In the genomic region with DNA sequence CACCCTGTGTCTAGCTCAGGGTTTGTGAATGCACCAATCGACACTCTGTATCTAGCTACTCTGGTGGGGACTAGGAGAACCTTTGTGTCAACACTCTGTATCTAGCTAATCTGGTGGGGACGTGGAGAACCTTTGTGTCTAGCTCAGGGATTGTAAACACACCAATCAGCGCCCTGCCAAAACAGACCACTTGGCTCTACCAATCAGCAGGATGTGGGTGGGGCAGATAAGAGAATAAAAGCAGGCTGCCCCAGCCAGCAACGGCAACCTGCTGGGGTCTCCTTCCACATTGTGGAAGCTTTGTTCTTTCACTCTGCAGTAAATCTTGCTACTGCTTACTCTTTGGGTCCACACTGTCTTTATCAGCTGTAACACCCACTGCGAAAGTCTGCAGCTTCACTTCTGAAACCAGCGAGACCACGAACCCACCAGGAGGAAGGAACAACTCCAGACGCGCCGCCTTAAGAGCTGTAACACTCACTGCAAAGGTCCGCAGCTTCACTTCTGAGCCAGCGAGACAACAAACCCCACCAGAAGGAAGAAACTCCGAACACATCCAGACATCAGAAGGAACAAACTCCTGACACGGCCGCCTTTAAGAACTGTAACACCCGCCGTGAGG, we compare ENCODE assay signal across 8 cellular contexts. TPM values are rescaled to one million over a fixed set of nuclear protein-coding genes. Genes with fewer than 3 reads are reported as not detected.
DNase-seq lines count a peak whose midpoint lies in the region; ATAC-seq and TF ChIP-seq lines count a peak whose summit lies in the region.
"Not testable (repeated sequence)": the region's sequence is repeated elsewhere in the genome, so short reads cannot be mapped to it uniquely, and the experiment has no call there.
"Had no signal": no experiment of that assay in that cellular context is flagged by ENCODE, and none has a peak within 500 bp of the region (broad histone marks: within the 10 kb centered on the region; RNA-seq: fewer than 3 reads in every experiment).

No MANE protein-coding gene starts in this region.

- H3F3A ChIP-seq in smooth muscle cell (ENCODE audit: low read depth) = not testable (repeated sequence)

- not testable (repeated sequence) for H3K9me3 Mint-ChIP-seq in T-helper 1 cell treated with Interleukin-12 subunit alpha and Interleukin-12 subunit beta and Interleukin-4 antibody, amounts not matched to agents 30 μg/mL and 1 μg/mL, for 36 hours; activated CD4-positive, alpha-beta memory T cell treated with anti-CD3 and anti-CD28 coated beads, Interleukin-2, amount 10 ng/mL, durations not matched to agents 7 days and 5 days; central memory CD8-positive, alpha-beta T cell

- not testable (repeated sequence) for H3K36me3 ChIP-seq in DND-41 (ENCODE audit: insufficient read depth, low read length); mesendoderm (ENCODE audit: control insufficient read depth, insufficient read depth, low read length); smooth muscle cell (ENCODE audit: low read depth)

- CTCF ChIA-PET in activated CD4-positive, alpha-beta memory T cell treated with anti-CD3 and anti-CD28 coated beads, Interleukin-2, amount 10 ng/mL, durations not matched to agents 7 days and 5 days (lab: Charles Lee) = interaction anchor here (0.6 to 1.5 kb wide), 4 partner anchors 22 to 117 kb away, joined by 3 read pairs; no protein-coding TSS in a partner anchor

- TF ChIP-seq CTCF in DND-41 (IDR thresholded peaks at IDR 0.05; ENCODE audit: borderline replicate concordance, extremely low read depth, low read length, poor library complexity, severe bottlenecking); smooth muscle cell (IDR thresholded peaks at IDR 0.05; ENCODE audit: borderline replicate concordance, insufficient read depth, poor library complexity, severe bottlenecking): not testable (repeated sequence)

- WGBS in mesendoderm (ENCODE audit: extremely low coverage, insufficient coverage, low lambda C conversion rate) = no CpG with 5 or more reads among the region's 17 CpGs
- WGBS in smooth muscle cell (ENCODE audit: low lambda C conversion rate) = 68% methylated on average over 17 of the region's 17 CpGs

- not testable (repeated sequence) for H3K23ac ChIP-seq in mesendoderm (ENCODE audit: low read length)

- H3K36me3 Mint-ChIP-seq in T-helper 1 cell treated with Interleukin-12 subunit alpha and Interleukin-12 subunit beta and Interleukin-4 antibody, amounts not matched to agents 30 μg/mL and 1 μg/mL, for 36 hours (ENCODE audit: low read depth); activated CD4-positive, alpha-beta memory T cell treated with anti-CD3 and anti-CD28 coated beads, Interleukin-2, amount 10 ng/mL, durations not matched to agents 7 days and 5 days (ENCODE audit: low read depth); central memory CD8-positive, alpha-beta T cell (ENCODE audit: insufficient read depth): not testable (repeated sequence)

- not testable (repeated sequence) for H3K4me3 ChIP-seq in DND-41 (ENCODE audit: low read depth in 1 of 2, low read length in 2 of 2); mesendoderm (ENCODE audit: low read length); smooth muscle cell

- not testable (repeated sequence) for H4K20me1 ChIP-seq in DND-41 (ENCODE audit: insufficient read depth, low read length); smooth muscle cell (ENCODE audit: low read depth)

- not testable (repeated sequence) for H3K79me1 ChIP-seq in mesendoderm (ENCODE audit: low read length)

- DNase-seq in DND-41 (peak; percentile 23), mesendoderm (peak; percentile 55)
- not testable (repeated sequence) for DNase-seq in activated CD4-positive, alpha-beta memory T cell treated with anti-CD3 and anti-CD28 coated beads, Interleukin-2, amount 10 ng/mL, durations not matched to agents 7 days and 5 days; central memory CD8-positive, alpha-beta T cell (ENCODE audit: low spot score in 2 of 2); smooth muscle cell (lab: John Stamatoyannopoulos, UW; ENCODE audit: unreplicated experiment)
- peak; percentile 56 for DNase-seq in activated effector memory CD4-positive, alpha-beta T cell treated with anti-CD3 and anti-CD28 coated beads, Interleukin-2, amount 50 U/mL, for 16 hours

- not testable (repeated sequence) for H4K5ac ChIP-seq in mesendoderm (ENCODE audit: low read length)

- not testable (repeated sequence) for H2BK120ac ChIP-seq in mesendoderm (ENCODE audit: low read depth, low read length)

- H3K27ac Mint-ChIP-seq in T-helper 1 cell treated with Interleukin-12 subunit alpha and Interleukin-12 subunit beta and Interleukin-4 antibody, amounts not matched to agents 30 μg/mL and 1 μg/mL, for 36 hours; activated CD4-positive, alpha-beta memory T cell treated with anti-CD3 and anti-CD28 coated beads, Interleukin-2, amount 10 ng/mL, durations not matched to agents 7 days and 5 days; central memory CD8-positive, alpha-beta T cell (ENCODE audit: low read depth): not testable (repeated sequence)

- peaks cover 15% of the 10 kb centered on the region for H3K4me1 Mint-ChIP-seq in T-helper 1 cell treated with Interleukin-12 subunit alpha and Interleukin-12 subunit beta and Interleukin-4 antibody, amounts not matched to agents 30 μg/mL and 1 μg/mL, for 36 hours (ENCODE audit: low read depth)
- H3K4me1 Mint-ChIP-seq in activated CD4-positive, alpha-beta memory T cell treated with anti-CD3 and anti-CD28 coated beads, Interleukin-2, amount 10 ng/mL, durations not matched to agents 7 days and 5 days = peaks cover 22% of the 10 kb centered on the region
- peaks cover 14% of the 10 kb centered on the region for H3K4me1 Mint-ChIP-seq in central memory CD8-positive, alpha-beta T cell

- not testable (repeated sequence) for H2AFZ ChIP-seq in DND-41 (ENCODE audit: low read depth, low read length)
- peak overlapping the region; percentile 21 for H2AFZ ChIP-seq in smooth muscle cell (ENCODE audit: low read depth)

- H3K56ac ChIP-seq in mesendoderm (ENCODE audit: low read length) = not testable (repeated sequence)

- H3K18ac ChIP-seq in mesendoderm (ENCODE audit: low read length) = not testable (repeated sequence)

- H3K27me3 ChIP-seq in DND-41 (ENCODE audit: insufficient read depth, low read length, poor library complexity); mesendoderm (ENCODE audit: insufficient read depth, low read length, poor library complexity); smooth muscle cell (ENCODE audit: low read depth): not testable (repeated sequence)

- not testable (repeated sequence) for H3K4ac ChIP-seq in mesendoderm (ENCODE audit: low read depth, low read length)

- H3K4me3 Mint-ChIP-seq in T-helper 1 cell treated with Interleukin-12 subunit alpha and Interleukin-12 subunit beta and Interleukin-4 antibody, amounts not matched to agents 30 μg/mL and 1 μg/mL, for 36 hours = peak overlapping the region; percentile 33
- peak overlapping the region; percentile 38 for H3K4me3 Mint-ChIP-seq in activated CD4-positive, alpha-beta memory T cell treated with anti-CD3 and anti-CD28 coated beads, Interleukin-2, amount 10 ng/mL, durations not matched to agents 7 days and 5 days
- peak overlapping the region; percentile 65 for H3K4me3 Mint-ChIP-seq in central memory CD8-positive, alpha-beta T cell

- H3K27ac ChIP-seq in DND-41 (ENCODE audit: low read length); mesendoderm (ENCODE audit: low read depth, low read length): not testable (repeated sequence)
- peak overlapping the region; percentile 78 for H3K27ac ChIP-seq in smooth muscle cell (ENCODE audit: low read depth)

- not testable (repeated sequence) for H3K4me2 ChIP-seq in DND-41 (ENCODE audit: insufficient read depth, low read length); mesendoderm (ENCODE audit: low read length); smooth muscle cell

- not testable (repeated sequence) for H2AK5ac ChIP-seq in mesendoderm (ENCODE audit: low read length)

- not testable (repeated sequence) for H2BK5ac ChIP-seq in mesendoderm (ENCODE audit: low read length)

- not testable (repeated sequence) for H4K8ac ChIP-seq in mesendoderm (ENCODE audit: low read depth, low read length)

- not testable (repeated sequence) for H3K9me3 ChIP-seq in DND-41 (ENCODE audit: insufficient read depth, low read length, severe bottlenecking); smooth muscle cell (replicated peaks; ENCODE audit: low read depth)

- not testable (repeated sequence) for ATAC-seq in DND-41 (ENCODE audit: insufficient read depth, low read depth); central memory CD8-positive, alpha-beta T cell (replicated peaks; ENCODE audit: extremely low read depth, poor library complexity, severe bottlenecking)

- not testable (repeated sequence) for H3K9ac ChIP-seq in DND-41 (ENCODE audit: low read depth, low read length); mesendoderm (ENCODE audit: low read length)
- H3K9ac ChIP-seq in smooth muscle cell (ENCODE audit: low read depth) = peak overlapping the region; percentile 50

- H2BK15ac ChIP-seq in mesendoderm (replicated peaks; ENCODE audit: low read depth) = not testable (repeated sequence)

- H3K79me2 ChIP-seq in DND-41 (ENCODE audit: insufficient read depth, low read length); mesendoderm (ENCODE audit: control insufficient read depth, insufficient read depth, low read length); smooth muscle cell (ENCODE audit: low read depth): not testable (repeated sequence)

- peaks cover 36% of the 10 kb centered on the region for H3K27me3 Mint-ChIP-seq in T-helper 1 cell treated with Interleukin-12 subunit alpha and Interleukin-12 subunit beta and Interleukin-4 antibody, amounts not matched to agents 30 μg/mL and 1 μg/mL, for 36 hours (ENCODE audit: low read depth)
- peaks cover 25% of the 10 kb centered on the region for H3K27me3 Mint-ChIP-seq in activated CD4-positive, alpha-beta memory T cell treated with anti-CD3 and anti-CD28 coated beads, Interleukin-2, amount 10 ng/mL, durations not matched to agents 7 days and 5 days
- peaks cover 49% of the 10 kb centered on the region for H3K27me3 Mint-ChIP-seq in central memory CD8-positive, alpha-beta T cell

- POLR2A ChIA-PET in activated CD4-positive, alpha-beta memory T cell treated with anti-CD3 and anti-CD28 coated beads, Interleukin-2, amount 10 ng/mL, durations not matched to agents 7 days and 5 days (lab: Charles Lee) = interaction anchor here (1.3 kb wide), 1 partner anchor 101 kb away, joined by 4 read pairs; no protein-coding TSS in a partner anchor

- not testable (repeated sequence) for H3K4me1 ChIP-seq in DND-41 (ENCODE audit: insufficient read depth, low read length); mesendoderm (ENCODE audit: control insufficient read depth, low read depth, low read length); smooth muscle cell (ENCODE audit: low read depth)

RNA-seq across cellular contexts. Expression of a gene that starts 45.4 kb away (rescaled TPM):
- total RNA-seq in activated CD4-positive, alpha-beta memory T cell treated with anti-CD3 and anti-CD28 coated beads, Interleukin-2, amount 10 ng/mL, durations not matched to agents 7 days and 5 days = 100 to 1,000 TPM; 126 to 133 TPM
- polyA plus RNA-seq in mesendoderm (2013, experiment 1 of 2) = 20.7 TPM
- polyA plus RNA-seq in mesendoderm (2013, experiment 2 of 2) = 21.8 TPM
- 15.6 and 17.6 TPM in 2 replicates for total RNA-seq in smooth muscle cell
- 18.3 and 21.9 TPM in 2 replicates for polyA plus RNA-seq in smooth muscle cell
- total RNA-seq: OCI-LY7 had no signal
